In the genomic region with DNA sequence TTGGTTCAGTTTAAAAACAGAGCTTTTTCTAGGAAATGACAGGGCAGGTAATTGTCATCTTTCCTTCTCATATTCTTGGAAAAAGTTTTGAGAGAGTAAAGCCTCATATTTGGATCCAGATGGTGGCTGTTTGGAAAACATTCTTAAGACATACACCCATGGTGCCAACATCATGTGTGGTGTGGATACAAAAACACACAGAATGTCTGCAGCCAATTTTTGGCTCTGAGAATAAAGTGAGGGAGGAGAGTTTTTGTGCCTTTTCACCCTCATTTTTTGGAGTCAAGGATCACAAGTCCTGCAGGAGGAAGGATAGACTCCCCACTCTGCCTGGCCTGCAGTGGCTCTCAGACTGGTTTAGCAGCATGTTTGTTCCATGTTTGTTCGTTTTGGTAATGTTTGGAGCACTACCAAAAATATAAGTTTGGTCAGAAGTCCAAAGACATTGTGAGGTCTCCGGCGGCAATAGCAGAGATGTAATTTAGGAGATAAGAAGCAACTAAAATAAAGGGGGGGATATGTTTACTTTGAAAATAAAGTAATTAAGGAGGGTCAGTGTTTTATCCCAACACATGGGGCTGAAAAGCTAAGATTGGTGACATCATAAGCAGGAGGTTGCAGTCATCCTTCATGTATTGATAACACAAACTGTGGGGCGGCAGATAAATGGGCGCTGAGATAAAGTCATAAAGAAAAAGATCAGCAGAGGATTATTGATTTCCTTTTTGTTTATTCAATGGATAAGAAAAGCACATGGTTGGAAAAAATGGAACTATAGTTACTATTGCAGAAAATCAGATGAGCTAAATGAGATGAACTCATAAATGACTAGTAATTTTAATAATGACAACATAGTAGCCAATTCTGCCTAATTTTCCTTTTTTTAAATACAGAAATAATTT, we compare ENCODE assay signal across 16 cellular contexts. TPM values are rescaled to one million over a fixed set of nuclear protein-coding genes. Genes with fewer than 3 reads are reported as not detected.
DNase-seq lines count a peak whose midpoint lies in the region; ATAC-seq, FAIRE-seq and TF ChIP-seq lines count a peak whose summit lies in the region.
"Had no signal": no experiment of that assay in that cellular context is flagged by ENCODE, and none has a peak within 500 bp of the region (broad histone marks: within the 10 kb centered on the region; RNA-seq: fewer than 3 reads in every experiment).

No MANE protein-coding gene starts in this region.

- no peak overlapping the region for H3K4ac ChIP-seq in H1 (replicated peaks; ENCODE audit: insufficient read length, low read depth, low read length)

- no peaks in the 10 kb centered on the region for H4K20me1 ChIP-seq in H1 (replicated peaks in 1 of 2; ENCODE audit: control insufficient read depth in 1 of 2, insufficient read depth in 2 of 2, low read length in 2 of 2)

- peaks cover 4 to 22% (median 15%) of the 10 kb centered on the region in 4 experiments; a peak in 5 of 7 replicates for H3K4me1 ChIP-seq in H1 (replicated peaks in 1 of 4; ENCODE audit: control insufficient read depth in 3 of 4, insufficient read depth in 4 of 4, low read length in 3 of 4)
- H3K4me1 ChIP-seq in mucosa of rectum (ENCODE audit: control insufficient read depth in 2 of 2, insufficient read depth in 2 of 2, low read length in 2 of 2), result peaks cover 20 to 31% of the 10 kb centered on the region in 2 donors
- no peaks in the 10 kb centered on the region for H3K4me1 ChIP-seq in tibial artery

- H3K36me3 ChIP-seq in H1 (ENCODE audit: control insufficient read depth in 2 of 4, insufficient read depth in 4 of 4, low read length in 3 of 4), result no peaks in the 10 kb centered on the region
- no peaks in the 10 kb centered on the region for H3K36me3 ChIP-seq in mucosa of rectum (ENCODE audit: control insufficient read depth in 2 of 2, insufficient read depth in 2 of 2, low read length in 2 of 2)
- H3K36me3 ChIP-seq in tibial artery, result no peaks in the 10 kb centered on the region

- TF ChIP-seq EP300 in H1 (IDR thresholded peaks at IDR 0.05; ENCODE audit: borderline replicate concordance in 1 of 2, low read depth in 2 of 2, low read length in 2 of 2), result no peak

- no peaks in the 10 kb centered on the region for H3K79me1 ChIP-seq in H1 (ENCODE audit: low read depth, low read length)

- no peak overlapping the region for H3K14ac ChIP-seq in H1 (ENCODE audit: insufficient read length)

- 0 out of 2 replicates have a peak overlapping the region, but pooled peaks have one; percentile 26 for H3K18ac ChIP-seq in H1 (ENCODE audit: extremely low read depth, low read length)

- H3K27me3 Mint-ChIP-seq in activated CD8-positive, alpha-beta T cell treated with anti-CD3 and anti-CD28 coated beads, Interleukin-2, amount 10 ng/mL, durations not matched to agents 7 days and 5 days (ENCODE audit: low read depth), result no peaks in the 10 kb centered on the region
- H3K27me3 Mint-ChIP-seq in activated CD8-positive, alpha-beta T cell treated with anti-CD3 and anti-CD28 coated beads for 36 hours, result no peaks in the 10 kb centered on the region
- H3K27me3 Mint-ChIP-seq in chondrocyte (ENCODE audit: low read depth), result no peaks in the 10 kb centered on the region
- H3K27me3 Mint-ChIP-seq: activated CD4-positive, alpha-beta memory T cell treated with anti-CD3 and anti-CD28 coated beads for 36 hours had no signal

- H3K4me3 ChIP-seq in H1 (ENCODE audit: extremely low read depth in 1 of 4, insufficient read depth in 2 of 4, low read depth in 3 of 4, low read length in 4 of 4), result no peak overlapping the region
- peak overlapping the region; percentile 69 to 75 for H3K4me3 ChIP-seq in mucosa of rectum (ENCODE audit: low read length in 2 of 2)
- H3K4me3 ChIP-seq in tibial artery, result peak overlapping the region; percentile 8 to 10

- H3K4me3 Mint-ChIP-seq in activated CD8-positive, alpha-beta T cell treated with anti-CD3 and anti-CD28 coated beads, Interleukin-2, amount 10 ng/mL, durations not matched to agents 7 days and 5 days, result peak overlapping the region; percentile 16
- H3K4me3 Mint-ChIP-seq in activated CD8-positive, alpha-beta T cell treated with anti-CD3 and anti-CD28 coated beads for 36 hours, result no peak overlapping the region
- H3K4me3 Mint-ChIP-seq in chondrocyte (ENCODE audit: unreplicated experiment), result no peak overlapping the region
- H3K4me3 Mint-ChIP-seq: activated CD4-positive, alpha-beta memory T cell treated with anti-CD3 and anti-CD28 coated beads for 36 hours had no signal

- no peak for TF ChIP-seq CTCF in activated CD8-positive, alpha-beta T cell treated with anti-CD3 and anti-CD28 coated beads for 36 hours (IDR thresholded peaks at IDR 0.05)
- TF ChIP-seq CTCF in H1 (IDR thresholded peaks at IDR 0.05; ENCODE audit: control extremely low read depth in 1 of 3, insufficient read depth in 1 of 3, low read depth in 1 of 3, low read length in 3 of 3) (no peak), tibial artery (IDR thresholded peaks at IDR 0.05) (no peak), chondrocyte (IDR thresholded peaks at IDR 0.05) (no peak)

- no peak overlapping the region for H4K8ac ChIP-seq in H1 (ENCODE audit: extremely low read depth, insufficient read depth, low read length)

- no peak overlapping the region for H2AFZ ChIP-seq in H1 (ENCODE audit: low read length)

- H4K91ac ChIP-seq in H1 (replicated peaks; ENCODE audit: insufficient read length, low read length), result no peak overlapping the region

- H3K9me3 Mint-ChIP-seq in activated CD8-positive, alpha-beta T cell treated with anti-CD3 and anti-CD28 coated beads, Interleukin-2, amount 10 ng/mL, durations not matched to agents 7 days and 5 days (ENCODE audit: insufficient read depth), result no peaks in the 10 kb centered on the region
- H3K9me3 Mint-ChIP-seq in activated CD8-positive, alpha-beta T cell treated with anti-CD3 and anti-CD28 coated beads for 36 hours, result no peaks in the 10 kb centered on the region
- H3K9me3 Mint-ChIP-seq in chondrocyte (ENCODE audit: low read depth), result no peaks in the 10 kb centered on the region
- H3K9me3 Mint-ChIP-seq: activated CD4-positive, alpha-beta memory T cell treated with anti-CD3 and anti-CD28 coated beads for 36 hours had no signal

- H3K56ac ChIP-seq in H1 (replicated peaks; ENCODE audit: insufficient read length, low read depth, low read length), result no peak overlapping the region

- H3K27ac Mint-ChIP-seq in activated CD8-positive, alpha-beta T cell treated with anti-CD3 and anti-CD28 coated beads, Interleukin-2, amount 10 ng/mL, durations not matched to agents 7 days and 5 days, result no peak overlapping the region
- H3K27ac Mint-ChIP-seq in activated CD8-positive, alpha-beta T cell treated with anti-CD3 and anti-CD28 coated beads for 36 hours, result no peak overlapping the region
- H3K27ac Mint-ChIP-seq in chondrocyte (ENCODE audit: unreplicated experiment), result no peak overlapping the region
- H3K27ac Mint-ChIP-seq: activated CD4-positive, alpha-beta memory T cell treated with anti-CD3 and anti-CD28 coated beads for 36 hours had no signal

- H2AK5ac ChIP-seq in H1 (ENCODE audit: low read depth, low read length), result no peak overlapping the region

- TF ChIP-seq POLR2A in H1 (IDR thresholded peaks at IDR 0.05; ENCODE audit: control extremely low read depth in 1 of 2, low read depth in 2 of 2, low read length in 2 of 2), result no peak

- WGBS in H1 (ENCODE audit: extremely low coverage in 1 of 2, insufficient coverage in 1 of 2, insufficient read length in 1 of 2, insufficient replicate concordance in 2 of 2, low coverage in 1 of 2, low lambda C conversion rate in 2 of 2, missing lambda C conversion rate in 1 of 2), 2 experiments, result 95% methylated on average over 5 of the region's 5 CpGs; no CpG with 5 or more reads in 1 of the 2 experiments

- intact Hi-C loops in activated CD8-positive, alpha-beta T cell treated with anti-CD3 and anti-CD28 coated beads for 36 hours (cut with micrococcal nuclease), result no loop called here
- intact Hi-C loops in tibial artery (cut with DNase I; ENCODE audit: low total_unique reads), result no loop called here

- no peak overlapping the region for H2BK15ac ChIP-seq in H1 (ENCODE audit: low read length)

- H2BK20ac ChIP-seq in H1 (ENCODE audit: low read length), result no peak overlapping the region

- no peaks in the 10 kb centered on the region for H3K36me3 Mint-ChIP-seq in activated CD8-positive, alpha-beta T cell treated with anti-CD3 and anti-CD28 coated beads, Interleukin-2, amount 10 ng/mL, durations not matched to agents 7 days and 5 days (ENCODE audit: low read depth)
- H3K36me3 Mint-ChIP-seq in activated CD8-positive, alpha-beta T cell treated with anti-CD3 and anti-CD28 coated beads for 36 hours (ENCODE audit: low read depth), result no peaks in the 10 kb centered on the region
- no peaks in the 10 kb centered on the region for H3K36me3 Mint-ChIP-seq in chondrocyte (ENCODE audit: low read depth)
- H3K36me3 Mint-ChIP-seq: activated CD4-positive, alpha-beta memory T cell treated with anti-CD3 and anti-CD28 coated beads for 36 hours had no signal

- H3K79me2 ChIP-seq in H1 (ENCODE audit: control insufficient read depth in 1 of 2, insufficient read depth in 2 of 2, low read length in 2 of 2), result no peaks in the 10 kb centered on the region

- no peak for ATAC-seq in activated CD8-positive, alpha-beta T cell treated with anti-CD3 and anti-CD28 coated beads, Interleukin-2, amount 10 ng/mL, durations not matched to agents 7 days and 5 days
- ATAC-seq in activated CD8-positive, alpha-beta T cell treated with anti-CD3 and anti-CD28 coated beads for 36 hours, result no peak

- no peak overlapping the region for H3K23ac ChIP-seq in H1 (ENCODE audit: insufficient read length)

- H3K9me3 ChIP-seq in H1 (ENCODE audit: insufficient read depth in 2 of 2, low read depth in 1 of 2, low read length in 1 of 2) (no peaks in the 10 kb centered on the region), mucosa of rectum (ENCODE audit: control insufficient read depth in 2 of 2, low read length in 2 of 2) (no peaks in the 10 kb centered on the region), tibial artery (no peaks in the 10 kb centered on the region)

- DNase-seq in activated CD8-positive, alpha-beta T cell treated with anti-CD3 and anti-CD28 coated beads, Interleukin-2, amount 10 ng/mL, durations not matched to agents 7 days and 5 days, result no peak
- no peak for DNase-seq in activated CD8-positive, alpha-beta T cell treated with anti-CD3 and anti-CD28 coated beads for 36 hours
- no peak for DNase-seq in H1 (ENCODE audit: low read depth in 1 of 2, low spot score in 2 of 2)
- DNase-seq in tibial artery, result no peak
- DNase-seq in GM19240 (ENCODE audit: insufficient read length, low spot score), result no peak
- no peak for DNase-seq in DMS79 (lab: John Stamatoyannopoulos, UW)
- no peak for DNase-seq in chondrocyte (ENCODE audit: low spot score)
- DNase-seq: ACHN; activated CD4-positive, alpha-beta memory T cell treated with anti-CD3 and anti-CD28 coated beads for 36 hours; DMS 273 treated with DMSO at 0.1 percent for 48 hours; effector CD4-positive, alpha-beta T cell; head of caudate nucleus; Kasumi-1; retina had no signal

- peak overlapping the region; percentile 41 for H2BK120ac ChIP-seq in H1 (replicated peaks; ENCODE audit: low read depth, low read length)

- no peak overlapping the region for H2BK5ac ChIP-seq in H1 (ENCODE audit: low read depth, low read length)

- no peak for TF ChIP-seq RAD21 in H1 (IDR thresholded peaks at IDR 0.05 in 1 of 2, conservative IDR thresholded peaks at IDR 0.05 in 1 of 2; ENCODE audit: low read depth in 2 of 2, low read length in 2 of 2)

- H2BK12ac ChIP-seq in H1 (ENCODE audit: low read depth, low read length), result no peak overlapping the region; the same call in 1 of the 2 replicates

- peaks cover 19% of the 10 kb centered on the region for H3K4me1 Mint-ChIP-seq in activated CD8-positive, alpha-beta T cell treated with anti-CD3 and anti-CD28 coated beads, Interleukin-2, amount 10 ng/mL, durations not matched to agents 7 days and 5 days (ENCODE audit: low read depth)
- H3K4me1 Mint-ChIP-seq in activated CD8-positive, alpha-beta T cell treated with anti-CD3 and anti-CD28 coated beads for 36 hours (ENCODE audit: low read depth), result no peaks in the 10 kb centered on the region
- H3K4me1 Mint-ChIP-seq in chondrocyte (ENCODE audit: low read depth), result peaks cover 8% of the 10 kb centered on the region

- H4K5ac ChIP-seq in H1 (ENCODE audit: insufficient read length, low read depth, low read length), result no peak overlapping the region

- no peak for FAIRE-seq in H1 (lab: Jason Lieb, UNC)

- no peak overlapping the region for H3K4me2 ChIP-seq in H1 (ENCODE audit: insufficient read depth in 1 of 2, low read depth in 2 of 2, low read length in 2 of 2)

- POLR2A ChIA-PET in activated CD8-positive, alpha-beta T cell treated with anti-CD3 and anti-CD28 coated beads, Interleukin-2, amount 10 ng/mL, durations not matched to agents 7 days and 5 days (lab: Charles Lee), result no interaction called here
- POLR2A ChIA-PET in activated CD8-positive, alpha-beta T cell treated with anti-CD3 and anti-CD28 coated beads for 36 hours (lab: Charles Lee), result no interaction called here
- POLR2A ChIA-PET in H1 (lab: Charles Lee; ENCODE audit: partially characterized antibody), result no interaction called here

- H3K9ac ChIP-seq in H1 (replicated peaks in 1 of 4; ENCODE audit: extremely low read depth in 1 of 4, low read depth in 3 of 4, low read length in 3 of 4) (no peak overlapping the region), mucosa of rectum (ENCODE audit: low read depth in 1 of 2, low read length in 2 of 2) (peak overlapping the region; percentile 57 to 72)

- H3K27me3 ChIP-seq in H1 (replicated peaks in 1 of 4; ENCODE audit: control insufficient read depth in 3 of 4, extremely low read depth in 1 of 4, insufficient read depth in 3 of 4, low read length in 3 of 4) (no peaks in the 10 kb centered on the region), mucosa of rectum (ENCODE audit: control insufficient read depth in 2 of 2, insufficient read depth in 2 of 2, low read length in 2 of 2) (no peaks in the 10 kb centered on the region), tibial artery (no peaks in the 10 kb centered on the region)

- CTCF ChIA-PET in activated CD8-positive, alpha-beta T cell treated with anti-CD3 and anti-CD28 coated beads, Interleukin-2, amount 10 ng/mL, durations not matched to agents 7 days and 5 days (lab: Charles Lee), result interaction anchor here (0.7 to 1.6 kb wide), 3 partner anchors 10 to 117 kb away, joined by 3 to 5 read pairs (median 3); no protein-coding TSS in a partner anchor
- CTCF ChIA-PET in activated CD8-positive, alpha-beta T cell treated with anti-CD3 and anti-CD28 coated beads for 36 hours (lab: Charles Lee), result interaction anchor here (1.2 kb wide), 2 partner anchors 13 to 466 kb away, joined by 3 read pairs; no protein-coding TSS in a partner anchor
- CTCF ChIA-PET in H1 (lab: Charles Lee; ENCODE audit: partially characterized antibody), result interaction anchor here (0.9 to 2.9 kb wide), 4 partner anchors 13 to 128 kb away, joined by 3 to 11 read pairs (median 4); no protein-coding TSS in a partner anchor

- no peak overlapping the region for H3K27ac ChIP-seq in H1 (ENCODE audit: low read depth, low read length)
- peak overlapping the region; percentile 86 to 91 for H3K27ac ChIP-seq in mucosa of rectum (ENCODE audit: low read depth in 2 of 2, low read length in 2 of 2)
- no peak overlapping the region for H3K27ac ChIP-seq in tibial artery

- H3K23me2 ChIP-seq in H1 (ENCODE audit: low read depth, low read length), result no peaks in the 10 kb centered on the region

RNA-seq across cellular contexts. Expression of gene NOSTRIN, which starts 0.6 kb away (rescaled TPM):
- total RNA-seq in activated CD8-positive, alpha-beta T cell treated with anti-CD3 and anti-CD28 coated beads, Interleukin-2, amount 10 ng/mL, durations not matched to agents 7 days and 5 days, result not detected
- not detected for total RNA-seq in activated CD8-positive, alpha-beta T cell treated with anti-CD3 and anti-CD28 coated beads for 36 hours
- not detected in 2 replicates for total RNA-seq in H1 (2021; fragmentation: NEBNext Ultra II Directional; extraction: Animal tissue kit (Norgen Biotek cat#: 25700))
- polyA plus RNA-seq in H1 (2011; rRNA removed), result not detected in 2 replicates
- not detected for polyA plus RNA-seq in H1 (2011; cell fraction: cytosol; rRNA removed)
- not detected for polyA plus RNA-seq in H1 (2011; cell fraction: nucleus; rRNA removed)
- polyA plus RNA-seq in H1 (2012, experiment 1 of 2), result 0.88 to 2.0 TPM (median 1.3 TPM) in 4 replicates
- not detected for polyA plus RNA-seq in H1 (2012, experiment 2 of 2)
- not detected for polyA plus RNA-seq in H1 (2013, experiment 1 of 2)
- polyA plus RNA-seq in H1 (2013, experiment 2 of 2), result not detected
- not detected in 2 replicates for polyA minus RNA-seq in H1 (2011; rRNA and poly(A)+ RNA removed)
- polyA minus RNA-seq in H1 (2011; cell fraction: cytosol; rRNA and poly(A)+ RNA removed), result not detected
- polyA minus RNA-seq in H1 (2011; cell fraction: nucleus; rRNA and poly(A)+ RNA removed), result not detected
- total RNA-seq in chondrocyte, result 0.27 TPM in 1 of 3 replicates, not detected in the others
- total RNA-seq: activated CD4-positive, alpha-beta memory T cell treated with anti-CD3 and anti-CD28 coated beads for 36 hours; T-helper 2 cell treated with Interferon-gamma antibody and Interleukin-4, amounts not matched to agents 100 ng/mL and 5 ng/mL, for 36 hours had no signal

Comparison
In these comparisons a context has a peak if more than half of its experiments do, and no peak if none do; other contexts are left out.
1. H3K27ac ChIP-seq: peak in mucosa of rectum (2 of 2); none in H1 (single experiment) and tibial artery (0 of 2).
2. H3K4me3 ChIP-seq: peak in mucosa of rectum (2 of 2) and tibial artery (2 of 2); none in H1 (0 of 4).
3. H3K9ac ChIP-seq: peak in mucosa of rectum (2 of 2); none in H1 (0 of 4).